In genomic region chr7:12722136-12722535, GRCh38 we compare ENCODE assay signal across 22 cellular contexts. TPM values are rescaled to one million over a fixed set of nuclear protein-coding genes. Genes with fewer than 3 reads are reported as not detected.
DNase-seq lines count a peak whose midpoint lies in the region; FAIRE-seq and TF ChIP-seq lines count a peak whose summit lies in the region.
"Had no signal": no experiment of that assay in that cellular context is flagged by ENCODE, and none has a peak within 500 bp of the region (broad histone marks: within the 10 kb centered on the region; RNA-seq: fewer than 3 reads in every experiment).

No MANE protein-coding gene starts in this region.

- H3K27me3 ChIP-seq in CD8-positive, alpha-beta memory T cell (ENCODE audit: insufficient read depth, low read length, poor library complexity, severe bottlenecking) = no peaks in the 10 kb centered on the region
- H3K27me3 ChIP-seq in astrocyte (ENCODE audit: insufficient read depth, low read length) = no peaks in the 10 kb centered on the region
- H3K27me3 ChIP-seq in right atrium auricular region = no peaks in the 10 kb centered on the region

- H3K4me1 ChIP-seq in CD8-positive, alpha-beta memory T cell (ENCODE audit: insufficient read depth, low read length) = no peaks in the 10 kb centered on the region
- H3K4me1 ChIP-seq in astrocyte (ENCODE audit: insufficient read depth, low read length) = peaks cover 8% of the 10 kb centered on the region
- H3K4me1 ChIP-seq in right atrium auricular region = peaks cover 0 to 37% of the 10 kb centered on the region in 2 donors

- H3K4me3 Mint-ChIP-seq in T-helper 2 cell treated with Interferon-gamma antibody and Interleukin-4, amounts not matched to agents 5 μg/mL and 100 μg/mL, for 36 hours = no peak overlapping the region
- no peak overlapping the region for H3K4me3 Mint-ChIP-seq in CD8-positive, alpha-beta memory T cell
- H3K4me3 Mint-ChIP-seq in astrocyte (ENCODE audit: unreplicated experiment) = no peak overlapping the region
- H3K4me3 Mint-ChIP-seq in nephron = no peak overlapping the region
- H3K4me3 Mint-ChIP-seq: activated naive CD8-positive, alpha-beta T cell treated with anti-CD3 and anti-CD28 coated beads for 36 hours; naive thymus-derived CD8-positive, alpha-beta T cell; type B pancreatic cell had no signal

- H3K36me3 Mint-ChIP-seq in T-helper 2 cell treated with Interferon-gamma antibody and Interleukin-4, amounts not matched to agents 5 μg/mL and 100 μg/mL, for 36 hours (ENCODE audit: low read depth) = peaks cover 14% of the 10 kb centered on the region
- H3K36me3 Mint-ChIP-seq in CD8-positive, alpha-beta memory T cell = peaks cover 0 to 2% (median 0%) of the 10 kb centered on the region in 3 donors
- H3K36me3 Mint-ChIP-seq in astrocyte (ENCODE audit: low read depth, unreplicated experiment) = no peaks in the 10 kb centered on the region
- H3K36me3 Mint-ChIP-seq in nephron (ENCODE audit: low read depth) = no peaks in the 10 kb centered on the region
- H3K36me3 Mint-ChIP-seq: activated naive CD8-positive, alpha-beta T cell treated with anti-CD3 and anti-CD28 coated beads for 36 hours; naive thymus-derived CD8-positive, alpha-beta T cell; type B pancreatic cell had no signal

- peaks cover 38% of the 10 kb centered on the region for H3K4me1 Mint-ChIP-seq in T-helper 2 cell treated with Interferon-gamma antibody and Interleukin-4, amounts not matched to agents 5 μg/mL and 100 μg/mL, for 36 hours (ENCODE audit: low read depth)
- no peaks in the 10 kb centered on the region for H3K4me1 Mint-ChIP-seq in CD8-positive, alpha-beta memory T cell
- H3K4me1 Mint-ChIP-seq in astrocyte (ENCODE audit: low read depth, unreplicated experiment) (peaks cover 20% of the 10 kb centered on the region), nephron (peaks cover 41% of the 10 kb centered on the region)

- H4K20me1 ChIP-seq in astrocyte (ENCODE audit: insufficient read depth, low read length) = no peaks in the 10 kb centered on the region

- no peak overlapping the region for H3K4me2 ChIP-seq in astrocyte (ENCODE audit: low read length)

- H3K27ac ChIP-seq in CD8-positive, alpha-beta memory T cell (ENCODE audit: low read depth, low read length) = peak overlapping the region; percentile 71
- no peak overlapping the region for H3K27ac ChIP-seq in astrocyte (ENCODE audit: low read depth, low read length)
- no peak overlapping the region for H3K27ac ChIP-seq in right atrium auricular region

- peaks cover 3% of the 10 kb centered on the region for H3K9me3 Mint-ChIP-seq in T-helper 2 cell treated with Interferon-gamma antibody and Interleukin-4, amounts not matched to agents 5 μg/mL and 100 μg/mL, for 36 hours
- no peaks in the 10 kb centered on the region for H3K9me3 Mint-ChIP-seq in CD8-positive, alpha-beta memory T cell
- no peaks in the 10 kb centered on the region for H3K9me3 Mint-ChIP-seq in astrocyte (ENCODE audit: unreplicated experiment)
- no peaks in the 10 kb centered on the region for H3K9me3 Mint-ChIP-seq in nephron
- H3K9me3 Mint-ChIP-seq: activated naive CD8-positive, alpha-beta T cell treated with anti-CD3 and anti-CD28 coated beads for 36 hours; naive thymus-derived CD8-positive, alpha-beta T cell; type B pancreatic cell had no signal

- peak overlapping the region; percentile 29 for H2AFZ ChIP-seq in astrocyte (ENCODE audit: low read depth, low read length)

- H3K27ac Mint-ChIP-seq in T-helper 2 cell treated with Interferon-gamma antibody and Interleukin-4, amounts not matched to agents 5 μg/mL and 100 μg/mL, for 36 hours = peak overlapping the region; percentile 20
- no peak overlapping the region for H3K27ac Mint-ChIP-seq in CD8-positive, alpha-beta memory T cell
- H3K27ac Mint-ChIP-seq in astrocyte (ENCODE audit: unreplicated experiment) = no peak overlapping the region
- H3K27ac Mint-ChIP-seq in nephron = peak overlapping the region in 2 of 3 experiments; percentile 52 to 57
- H3K27ac Mint-ChIP-seq: type B pancreatic cell had no signal

- peaks cover 2% of the 10 kb centered on the region for H3K27me3 Mint-ChIP-seq in T-helper 2 cell treated with Interferon-gamma antibody and Interleukin-4, amounts not matched to agents 5 μg/mL and 100 μg/mL, for 36 hours (ENCODE audit: low read depth)
- H3K27me3 Mint-ChIP-seq in CD8-positive, alpha-beta memory T cell = peaks cover 0 to 1% of the 10 kb centered on the region in 2 donors
- H3K27me3 Mint-ChIP-seq in astrocyte (ENCODE audit: low read depth, unreplicated experiment) = no peaks in the 10 kb centered on the region
- H3K27me3 Mint-ChIP-seq in nephron (ENCODE audit: low read depth) = no peaks in the 10 kb centered on the region
- H3K27me3 Mint-ChIP-seq: activated naive CD8-positive, alpha-beta T cell treated with anti-CD3 and anti-CD28 coated beads for 36 hours; type B pancreatic cell had no signal

- CTCF ChIA-PET in CD8-positive, alpha-beta memory T cell (lab: Charles Lee) = no interaction called here

- H3K36me3 ChIP-seq in CD8-positive, alpha-beta memory T cell (ENCODE audit: insufficient read depth, low read length) = no peaks in the 10 kb centered on the region
- H3K36me3 ChIP-seq in astrocyte (ENCODE audit: insufficient read depth, low read length) (no peaks in the 10 kb centered on the region), right atrium auricular region (no peaks in the 10 kb centered on the region)

- H3K9ac ChIP-seq in astrocyte (ENCODE audit: low read length) = no peak overlapping the region

- H3K9me3 ChIP-seq in CD8-positive, alpha-beta memory T cell (ENCODE audit: low read length) = no peaks in the 10 kb centered on the region
- H3K9me3 ChIP-seq in astrocyte (ENCODE audit: insufficient read depth, low read depth, low read length) (no peaks in the 10 kb centered on the region), right atrium auricular region (no peaks in the 10 kb centered on the region)

- FAIRE-seq in astrocyte (lab: Jason Lieb, UNC) = no peak
- FAIRE-seq: kidney, small intestine had no signal

- no peaks in the 10 kb centered on the region for H3K79me2 ChIP-seq in astrocyte (ENCODE audit: insufficient read depth, low read length)

- POLR2A ChIA-PET in CD8-positive, alpha-beta memory T cell (lab: Charles Lee) = no interaction called here

- no peak overlapping the region for H3K4me3 ChIP-seq in CD8-positive, alpha-beta memory T cell (ENCODE audit: low read length)
- H3K4me3 ChIP-seq in astrocyte (ENCODE audit: insufficient read depth, low read depth, low read length) (no peak overlapping the region), right atrium auricular region (no peak overlapping the region)

- TF ChIP-seq CTCF in astrocyte (IDR thresholded peaks at IDR 0.05; ENCODE audit: insufficient read depth, low read depth, low read length) = no peak
- no peak for TF ChIP-seq CTCF in nephron (IDR thresholded peaks at IDR 0.05; ENCODE audit: unreplicated experiment in 3 of 3)
- no peak for TF ChIP-seq CTCF in right atrium auricular region (IDR thresholded peaks at IDR 0.05)

- DNase-seq in T-helper 2 cell treated with Interferon-gamma antibody and Interleukin-4, amounts not matched to agents 5 μg/mL and 100 μg/mL, for 36 hours (ENCODE audit: low spot score) = no peak
- DNase-seq in T-helper 2 cell (no peak), astrocyte (ENCODE audit: low read depth) (no peak), right atrium auricular region (ENCODE audit: low spot score) (no peak), DMS53 treated with DMSO at 0.1 percent for 48 hours (lab: John Stamatoyannopoulos, UW; ENCODE audit: unreplicated experiment) (no peak), NCI-H2227 (lab: John Stamatoyannopoulos, UW; ENCODE audit: unreplicated experiment) (no peak)
- DNase-seq in CD8-positive, alpha-beta memory T cell = no peak
- DNase-seq: activated CD4-positive, alpha-beta T cell treated with anti-CD3 and anti-CD28 coated beads, Interleukin-2, amount 50 U/mL, for 4 hours; activated naive CD8-positive, alpha-beta T cell treated with anti-CD3 and anti-CD28 coated beads for 36 hours; DMS53; GDM1; glutamatergic neuron; kidney; naive thymus-derived CD8-positive, alpha-beta T cell; NCI-H2029 treated with DMSO at 0.1 percent for 48 hours; NCI-H82; stimulated activated CD4-positive, alpha-beta T cell treated with anti-CD3 and anti-CD28 coated beads, Interleukin-1b, Interleukin-23, amount 100 ng/mL, for 48 hours; stimulated activated CD8-positive, alpha-beta memory T cell treated with anti-CD3 and anti-CD28 coated beads, Interleukin-4, amount 100 ng/mL, for 48 hours; T-helper 9 cell had no signal

RNA-seq across cellular contexts. Expression of gene ARL4A, which starts 34.7 kb away (rescaled TPM):
- 10 to 100 TPM; 10.6 to 11.6 TPM for total RNA-seq in CD8-positive, alpha-beta memory T cell
- 50.3 TPM for polyA plus RNA-seq in CD8-positive, alpha-beta memory T cell
- 34.6 and 47.0 TPM in 2 replicates for total RNA-seq in astrocyte
- total RNA-seq in right atrium auricular region = 10 to 100 TPM; 13.3 to 25.0 TPM

Comparison
In these comparisons a context has a peak if more than half of its experiments do, and no peak if none do; other contexts are left out.
1. H3K27ac Mint-ChIP-seq: peak in T-helper 2 cell treated with Interferon-gamma antibody and Interleukin-4, amounts not matched to agents 5 μg/mL and 100 μg/mL, for 36 hours (single experiment) and nephron (2 of 3); none in CD8-positive, alpha-beta memory T cell (0 of 8) and astrocyte (single experiment).